Comparison of ENCODE assay signal across 27 cellular contexts in genomic region chr19:17832443-17833208, GRCh38. TPM values are rescaled to one million over a fixed set of nuclear protein-coding genes. Genes with fewer than 3 reads are reported as not detected.
"Had no signal": no experiment of that assay in that cellular context is flagged by ENCODE, and none has a peak within 500 bp of the region (broad histone marks: within the 10 kb centered on the region; RNA-seq: fewer than 3 reads in every experiment).

No MANE protein-coding gene starts in this region.

- H3K27ac ChIP-seq: colonic mucosa, heart left ventricle, neutrophil, sigmoid colon, skin epidermis, stomach, thoracic aorta, transverse colon had no signal

- H3K27ac Mint-ChIP-seq: endodermal cell, nephron had no signal

- H3K27me3 ChIP-seq: colonic mucosa, neutrophil had no signal

- FAIRE-seq: endothelial cell of umbilical vein had no signal

- H3K4me1 Mint-ChIP-seq: nephron had no signal

- DNase-seq: colonic mucosa; dermis blood vessel endothelial cell; endodermal cell; foreskin melanocyte; heart left ventricle; hippocampal formation; left colon; left ventricle myocardium superior; mesenchymal stem cell; midbrain; posterior cingulate gyrus; sigmoid colon; stimulated activated CD4-positive, alpha-beta T cell treated with anti-CD3 and anti-CD28 coated beads, Interleukin-2, amount 100 ng/mL, for 24 hours; stimulated activated CD4-positive, alpha-beta T cell treated with anti-CD3 and anti-CD28 coated beads, Interleukin-4, amount 100 ng/mL, for 4 hours; stimulated activated naive CD4-positive, alpha-beta T cell; stomach; transverse colon had no signal

- ATAC-seq: heart left ventricle, left colon, left ventricle myocardium superior had no signal

- H3K36me3 ChIP-seq: colonic mucosa, sigmoid colon, thoracic aorta, transverse colon had no signal

- H3K4me1 ChIP-seq: colonic mucosa had no signal

- H3K9me3 ChIP-seq: colonic mucosa, heart left ventricle, neutrophil, sigmoid colon, stomach, thoracic aorta, transverse colon had no signal

- H3K9me3 Mint-ChIP-seq: endodermal cell, nephron had no signal

- H3K4me3 ChIP-seq: colonic mucosa, heart left ventricle, lung, sigmoid colon, skin epidermis, thoracic aorta, transverse colon had no signal

RNA-seq across cellular contexts. Expression of gene INSL3, which starts 11.3 kb away (rescaled TPM):
- total RNA-seq: colonic mucosa, dermis blood vessel endothelial cell, endothelial cell of umbilical vein, kidney epithelial cell, left colon, left ventricle myocardium superior, lung, osteocyte, pulmonary artery endothelial cell, sigmoid colon, stomach, thoracic aorta, transverse colon, ureter had no signal
- polyA plus RNA-seq: endothelial cell of umbilical vein, heart left ventricle had no signal

RNA-seq across cellular contexts. Expression of gene B3GNT3, which starts 37.7 kb away (rescaled TPM):
- total RNA-seq: dermis blood vessel endothelial cell, endothelial cell of umbilical vein, heart left ventricle, left ventricle myocardium superior, osteocyte, pulmonary artery endothelial cell had no signal
- polyA plus RNA-seq: heart left ventricle had no signal

RNA-seq across cellular contexts. Expression of gene SLC5A5, which starts 39.1 kb away (rescaled TPM):
- total RNA-seq: colonic mucosa, dermis blood vessel endothelial cell, endothelial cell of umbilical vein, heart left ventricle, left colon, left ventricle myocardium superior, osteocyte, pulmonary artery endothelial cell, sigmoid colon, thoracic aorta, transverse colon had no signal
- polyA plus RNA-seq: endothelial cell of umbilical vein, heart left ventricle had no signal
